In genomic region chr11:43802509-43802908, GRCh38 we compare ENCODE assay signal across 10 cellular contexts.
DNase-seq lines count a peak whose midpoint lies in the region; ATAC-seq and TF ChIP-seq lines count a peak whose summit lies in the region.
"Had no signal": no experiment of that assay in that cellular context is flagged by ENCODE, and none has a peak within 500 bp of the region (broad histone marks: within the 10 kb centered on the region; RNA-seq: fewer than 3 reads in every experiment).

No MANE protein-coding gene starts in this region.

- H3K4me3 Mint-ChIP-seq in nephron progenitor cell (no peak overlapping the region), T-cell (no peak overlapping the region)
- H3K4me3 Mint-ChIP-seq in activated T-cell treated with anti-CD3 and anti-CD28 coated beads, Interleukin-2, amount 50 U/mL, for 24 hours: no peak overlapping the region

- no peak for DNase-seq in LNCaP clone FGC (ENCODE audit: low read depth)
- no peak for DNase-seq in brain microvascular endothelial cell
- DNase-seq in nephron progenitor cell: no peak
- no peak for DNase-seq in NCI-H2029 treated with DMSO at 0.1 percent for 48 hours (lab: John Stamatoyannopoulos, UW)
- DNase-seq in T-cell: no peak
- no peak for DNase-seq in activated T-cell treated with anti-CD3 and anti-CD28 coated beads, Interleukin-2, amount 50 U/mL, for 24 hours
- DNase-seq: NCI-H2081; stimulated activated CD4-positive, alpha-beta T cell treated with anti-CD3 and anti-CD28 coated beads, Interleukin-4, amount 100 ng/mL, for 4 hours; T-helper 1 cell had no signal

- POLR2A ChIA-PET in T-cell (lab: Charles Lee): no interaction called here

- no peak for ATAC-seq in T-cell (replicated peaks in 1 of 4)

- H3K27me3 Mint-ChIP-seq in nephron progenitor cell (ENCODE audit: low read depth, poor library complexity) (no peaks in the 10 kb centered on the region), T-cell (no peaks in the 10 kb centered on the region)
- H3K27me3 Mint-ChIP-seq in activated T-cell treated with anti-CD3 and anti-CD28 coated beads, Interleukin-2, amount 50 U/mL, for 24 hours: no peaks in the 10 kb centered on the region

- in situ Hi-C loops in brain microvascular endothelial cell (cut with HindIII; ENCODE audit: low pct_ligation_motif_present, low sequenced_read_pairs): no loop called here

- H3K36me3 ChIP-seq in brain microvascular endothelial cell (replicated peaks): peaks cover 3% of the 10 kb centered on the region

- H3K36me3 Mint-ChIP-seq in nephron progenitor cell (ENCODE audit: low read depth) (peaks cover 71% of the 10 kb centered on the region), T-cell (peaks cover 70% of the 10 kb centered on the region)
- peaks cover 74% of the 10 kb centered on the region for H3K36me3 Mint-ChIP-seq in activated T-cell treated with anti-CD3 and anti-CD28 coated beads, Interleukin-2, amount 50 U/mL, for 24 hours (ENCODE audit: low read depth)

- H3K9me3 Mint-ChIP-seq in nephron progenitor cell (peaks cover 16% of the 10 kb centered on the region), T-cell (peaks cover 7 to 16% (median 10%) of the 10 kb centered on the region in 3 donors)
- peaks cover 13% of the 10 kb centered on the region for H3K9me3 Mint-ChIP-seq in activated T-cell treated with anti-CD3 and anti-CD28 coated beads, Interleukin-2, amount 50 U/mL, for 24 hours

- H3K27ac Mint-ChIP-seq in nephron progenitor cell (no peak overlapping the region), T-cell (no peak overlapping the region)
- H3K27ac Mint-ChIP-seq in activated T-cell treated with anti-CD3 and anti-CD28 coated beads, Interleukin-2, amount 50 U/mL, for 24 hours: no peak overlapping the region

- TF ChIP-seq CTCF in GM12872 (IDR thresholded peaks at IDR 0.05; ENCODE audit: insufficient read depth, low read depth, low read length) (peak; percentile 31; the same call in 2 of the 3 replicates), LNCaP clone FGC (IDR thresholded peaks at IDR 0.05; ENCODE audit: control insufficient read depth, extremely low read depth, insufficient read depth) (peak; percentile 37), brain microvascular endothelial cell (IDR thresholded peaks at IDR 0.05; ENCODE audit: low read depth, low read length, missing control alignments) (peak; percentile 45), nephron progenitor cell (IDR thresholded peaks at IDR 0.05) (peak; percentile 15)

- H3K27ac ChIP-seq in brain microvascular endothelial cell: no peak overlapping the region

- no peak overlapping the region for H3K4me3 ChIP-seq in LNCaP clone FGC (ENCODE audit: low read depth, low read length)
- H3K4me3 ChIP-seq in brain microvascular endothelial cell (ENCODE audit: low read depth, low read length): no peak overlapping the region

- no peaks in the 10 kb centered on the region for H3K27me3 ChIP-seq in brain microvascular endothelial cell (replicated peaks)

- no peaks in the 10 kb centered on the region for H3K4me1 Mint-ChIP-seq in nephron progenitor cell
- no peaks in the 10 kb centered on the region for H3K4me1 Mint-ChIP-seq in T-cell
- H3K4me1 Mint-ChIP-seq in activated T-cell treated with anti-CD3 and anti-CD28 coated beads, Interleukin-2, amount 50 U/mL, for 24 hours (ENCODE audit: low read depth): no peaks in the 10 kb centered on the region

- CTCF ChIA-PET in T-cell (lab: Charles Lee): interaction anchor here in 1 of 2 donors (0.7 kb wide), 1 partner anchor 171 kb away, joined by 3 read pairs; no protein-coding TSS in a partner anchor
